Comparison of ENCODE assay signal across 10 cellular contexts in genomic region chr6:27891300-27891913, GRCh38. TPM values are rescaled to one million over a fixed set of nuclear protein-coding genes. Genes with fewer than 3 reads are reported as not detected.
A peak's percentile ranks its signal among the peaks of the same experiment; 100 is the strongest.
DNase-seq lines count a peak whose midpoint lies in the region; ATAC-seq and TF ChIP-seq lines count a peak whose summit lies in the region.
"Had no signal": no experiment of that assay in that cellular context is flagged by ENCODE, and none has a peak within 500 bp of the region (broad histone marks: within the 10 kb centered on the region; RNA-seq: fewer than 3 reads in every experiment).

No MANE protein-coding gene starts in this region.

- peaks cover 32% of the 10 kb centered on the region for H3K4me1 Mint-ChIP-seq in endodermal cell

- H3K27me3 Mint-ChIP-seq in endodermal cell (ENCODE audit: insufficient read depth): no peaks in the 10 kb centered on the region

- DNase-seq in NCI-H748 treated with DMSO at 0.1 percent for 48 hours (lab: John Stamatoyannopoulos, UW) (peak; percentile 44), endodermal cell (no peak), osteoblast (ENCODE audit: insufficient read length, low spot score, missing footprints) (no peak)
- DNase-seq in stimulated activated CD4-positive, alpha-beta T cell treated with anti-CD3 and anti-CD28 coated beads, Interleukin-4, amount 100 ng/mL, for 4 hours: no peak

- H3K9ac ChIP-seq in endodermal cell (ENCODE audit: extremely low read depth, low read length, poor library complexity, severe bottlenecking): peak overlapping the region; percentile 96

- H3K79me2 ChIP-seq in osteoblast (ENCODE audit: insufficient read depth, low read length): no peaks in the 10 kb centered on the region

- no peaks in the 10 kb centered on the region for H3K27me3 ChIP-seq in endodermal cell (ENCODE audit: control insufficient read depth, insufficient read depth, low read length, poor library complexity, severe bottlenecking)
- H3K27me3 ChIP-seq in osteoblast (ENCODE audit: insufficient read depth, low read length): no peaks in the 10 kb centered on the region

- H3K4me3 ChIP-seq in GM12875 (ENCODE audit: low read depth, low read length) (peak overlapping the region; percentile 49), endodermal cell (ENCODE audit: low read length) (peak overlapping the region; percentile 92), osteoblast (ENCODE audit: insufficient read depth, low read length) (peak overlapping the region; percentile 87)

- H3K36me3 Mint-ChIP-seq in endodermal cell (ENCODE audit: low read depth): no peaks in the 10 kb centered on the region

- peaks cover 11% of the 10 kb centered on the region for H3K4me1 ChIP-seq in endodermal cell (ENCODE audit: control insufficient read depth, insufficient read depth, low read length)
- H3K4me1 ChIP-seq in osteoblast (ENCODE audit: insufficient read depth, low read length): peaks cover 28% of the 10 kb centered on the region

- TF ChIP-seq CTCF in GM12875 (IDR thresholded peaks at IDR 0.05; ENCODE audit: borderline replicate concordance, insufficient read depth, low read depth, low read length): no peak
- TF ChIP-seq CTCF in endodermal cell (conservative IDR thresholded peaks at IDR 0.05): no peak
- TF ChIP-seq CTCF in osteoblast (IDR thresholded peaks at IDR 0.05; ENCODE audit: extremely low read depth, low read depth, low read length): no peak

- H3K9me3 ChIP-seq in endodermal cell (ENCODE audit: control insufficient read depth, low read length): no peaks in the 10 kb centered on the region
- no peaks in the 10 kb centered on the region for H3K9me3 ChIP-seq in osteoblast (ENCODE audit: low read depth, low read length)

- peak overlapping the region; percentile 94 for H3K27ac ChIP-seq in endodermal cell (ENCODE audit: low read depth, low read length)
- no peak overlapping the region for H3K27ac ChIP-seq in osteoblast (ENCODE audit: low read depth, low read length)

- WGBS in endodermal cell (ENCODE audit: insufficient coverage in 1 of 2, insufficient read length in 1 of 2), 2 experiments: 0% methylated on average over 4 to 7 of the region's 7 CpGs

- no peak overlapping the region for H3K27ac Mint-ChIP-seq in endodermal cell
- H3K27ac Mint-ChIP-seq: HFFc6 had no signal

- H4K20me1 ChIP-seq in osteoblast (ENCODE audit: insufficient read depth, low read length): no peaks in the 10 kb centered on the region

- no peak overlapping the region for H3K4me3 Mint-ChIP-seq in endodermal cell
- H3K4me3 Mint-ChIP-seq: HFFc6 had no signal

- no peaks in the 10 kb centered on the region for H3K9me3 Mint-ChIP-seq in endodermal cell
- H3K9me3 Mint-ChIP-seq: HFFc6 had no signal

- H3K4me2 ChIP-seq in osteoblast (ENCODE audit: insufficient read depth, low read length): peak overlapping the region; percentile 99

- ATAC-seq in GM18868 (IDR thresholded peaks at IDR 0.05; ENCODE audit: unreplicated experiment) (no peak), GM18498 (IDR thresholded peaks at IDR 0.05; ENCODE audit: unreplicated experiment) (no peak), GM19397 (IDR thresholded peaks at IDR 0.05; ENCODE audit: unreplicated experiment) (no peak)

- H2AFZ ChIP-seq in osteoblast (ENCODE audit: low read length): peak overlapping the region; percentile 64

- H3K36me3 ChIP-seq in endodermal cell (ENCODE audit: control insufficient read depth, insufficient read depth, low read length): no peaks in the 10 kb centered on the region
- no peaks in the 10 kb centered on the region for H3K36me3 ChIP-seq in osteoblast (ENCODE audit: insufficient read depth, low read length)

RNA-seq across cellular contexts. Expression of gene OR2B2, which starts 20.8 kb away (rescaled TPM):
- total RNA-seq in endodermal cell: not detected
- not detected for polyA plus RNA-seq in endodermal cell (2013, experiment 1 of 2)
- not detected for polyA plus RNA-seq in endodermal cell (2013, experiment 2 of 2)
- total RNA-seq in osteoblast: not detected in 2 replicates
- total RNA-seq: HFFc6, MCF 10A had no signal
